9 cellular contexts compared by ENCODE assay signal in genomic region chr16:2785101-2785991, GRCh38. TPM values are rescaled to one million over a fixed set of nuclear protein-coding genes. Genes with fewer than 3 reads are reported as not detected.
A peak's percentile ranks its signal among the peaks of the same experiment; 100 is the strongest.
DNase-seq lines count a peak whose midpoint lies in the region; ATAC-seq and TF ChIP-seq lines count a peak whose summit lies in the region.
"Had no signal": no experiment of that assay in that cellular context is flagged by ENCODE, and none has a peak within 500 bp of the region (broad histone marks: within the 10 kb centered on the region; RNA-seq: fewer than 3 reads in every experiment).

No MANE protein-coding gene starts in this region.

- H3K9me3 Mint-ChIP-seq in GM23338: no peaks in the 10 kb centered on the region; the same call in 2 of the 3 replicates
- no peaks in the 10 kb centered on the region for H3K9me3 Mint-ChIP-seq in activated CD4-positive, alpha-beta memory T cell treated with anti-CD3 and anti-CD28 coated beads, Interleukin-2, amount 10 ng/mL, durations not matched to agents 7 days and 5 days
- peaks cover 3% of the 10 kb centered on the region for H3K9me3 Mint-ChIP-seq in glutamatergic neuron (ENCODE audit: unreplicated experiment)

- H3K27me3 ChIP-seq in GM23338 (ENCODE audit: insufficient read depth): peaks cover 29% of the 10 kb centered on the region

- peaks cover 4% of the 10 kb centered on the region for H3K4me1 Mint-ChIP-seq in GM23338
- peaks cover 6% of the 10 kb centered on the region for H3K4me1 Mint-ChIP-seq in activated CD4-positive, alpha-beta memory T cell treated with anti-CD3 and anti-CD28 coated beads, Interleukin-2, amount 10 ng/mL, durations not matched to agents 7 days and 5 days
- H3K4me1 Mint-ChIP-seq in glutamatergic neuron (ENCODE audit: low read depth, unreplicated experiment): peaks cover 5% of the 10 kb centered on the region

- H3F3A ChIP-seq in GM23338 (replicated peaks; ENCODE audit: low read depth): 0 out of 2 replicates have a peak, but pooled peaks cover 3% of the 10 kb centered on the region

- H3K4me3 ChIP-seq in GM23338: peak overlapping the region; percentile 61

- no peak overlapping the region for H3K27ac Mint-ChIP-seq in GM23338
- H3K27ac Mint-ChIP-seq in activated CD4-positive, alpha-beta memory T cell treated with anti-CD3 and anti-CD28 coated beads, Interleukin-2, amount 10 ng/mL, durations not matched to agents 7 days and 5 days: no peak overlapping the region
- no peak overlapping the region for H3K27ac Mint-ChIP-seq in glutamatergic neuron (ENCODE audit: unreplicated experiment)

- peak overlapping the region; percentile 80 for H3K4me2 ChIP-seq in GM23338

- H3K36me3 Mint-ChIP-seq in GM23338 (ENCODE audit: low read depth): no peaks in the 10 kb centered on the region
- H3K36me3 Mint-ChIP-seq in activated CD4-positive, alpha-beta memory T cell treated with anti-CD3 and anti-CD28 coated beads, Interleukin-2, amount 10 ng/mL, durations not matched to agents 7 days and 5 days (ENCODE audit: low read depth): no peaks in the 10 kb centered on the region
- no peaks in the 10 kb centered on the region for H3K36me3 Mint-ChIP-seq in glutamatergic neuron (ENCODE audit: unreplicated experiment)

- in situ Hi-C loops in G401 (cut with HindIII; ENCODE audit: low sequenced_read_pairs): no loop called here

- peak; percentile 56 for DNase-seq in GM23338 (ENCODE audit: low spot score)
- DNase-seq in activated CD4-positive, alpha-beta memory T cell treated with anti-CD3 and anti-CD28 coated beads, Interleukin-2, amount 10 ng/mL, durations not matched to agents 7 days and 5 days: no peak
- DNase-seq in glutamatergic neuron: no peak
- DNase-seq in stimulated activated CD4-positive, alpha-beta T cell treated with anti-CD3 and anti-CD28 coated beads, Interleukin-4, amount 100 ng/mL, for 1 hour: peak; percentile 44
- no peak for DNase-seq in NCI-H526 treated with DMSO at 0.1 percent for 48 hours (lab: John Stamatoyannopoulos, UW)
- DNase-seq in putamen (ENCODE audit: low spot score): no peak
- DNase-seq in G401 (ENCODE audit: low spot score): no peak
- DNase-seq in H4 (ENCODE audit: low spot score): no peak

- ATAC-seq in GM23338: peak; percentile 50

- peak overlapping the region; percentile 71 for H3K4me3 Mint-ChIP-seq in GM23338
- peak overlapping the region; percentile 65 for H3K4me3 Mint-ChIP-seq in activated CD4-positive, alpha-beta memory T cell treated with anti-CD3 and anti-CD28 coated beads, Interleukin-2, amount 10 ng/mL, durations not matched to agents 7 days and 5 days
- no peak overlapping the region for H3K4me3 Mint-ChIP-seq in glutamatergic neuron (ENCODE audit: unreplicated experiment)

- TF ChIP-seq CTCF in GM23338 (conservative IDR thresholded peaks at IDR 0.05; ENCODE audit: low read depth in 2 of 2) (peak; percentile 36 to 38; a peak in 3 of 4 replicates), glutamatergic neuron (IDR thresholded peaks at IDR 0.05; ENCODE audit: partially characterized antibody, unreplicated experiment) (peak; percentile 22)

- POLR2A ChIA-PET in activated CD4-positive, alpha-beta memory T cell treated with anti-CD3 and anti-CD28 coated beads, Interleukin-2, amount 10 ng/mL, durations not matched to agents 7 days and 5 days (lab: Charles Lee): no interaction called here

- no peak overlapping the region for H3K27ac ChIP-seq in GM23338 (ENCODE audit: low read depth)

- H2AFZ ChIP-seq in GM23338: peak overlapping the region; percentile 97

- H3K9me2 ChIP-seq in GM23338 (ENCODE audit: insufficient read depth): no peaks in the 10 kb centered on the region

- no peaks in the 10 kb centered on the region for H3K4me1 ChIP-seq in GM23338 (ENCODE audit: insufficient read depth)

- H3K79me2 ChIP-seq in GM23338 (replicated peaks; ENCODE audit: insufficient read depth): no peaks in the 10 kb centered on the region

- H3K27me3 Mint-ChIP-seq in GM23338 (ENCODE audit: insufficient read depth, low read depth, poor library complexity): peaks cover 37% of the 10 kb centered on the region
- peaks cover 22% of the 10 kb centered on the region for H3K27me3 Mint-ChIP-seq in activated CD4-positive, alpha-beta memory T cell treated with anti-CD3 and anti-CD28 coated beads, Interleukin-2, amount 10 ng/mL, durations not matched to agents 7 days and 5 days
- H3K27me3 Mint-ChIP-seq in glutamatergic neuron (ENCODE audit: unreplicated experiment): no peaks in the 10 kb centered on the region

- H4K20me1 ChIP-seq in GM23338 (replicated peaks; ENCODE audit: insufficient read depth): no peaks in the 10 kb centered on the region

- no peaks in the 10 kb centered on the region for H3K36me3 ChIP-seq in GM23338 (ENCODE audit: insufficient read depth)

- CTCF ChIA-PET in activated CD4-positive, alpha-beta memory T cell treated with anti-CD3 and anti-CD28 coated beads, Interleukin-2, amount 10 ng/mL, durations not matched to agents 7 days and 5 days (lab: Charles Lee): interaction anchor here (0.9 kb wide), 1 partner anchor 9 kb away, joined by 4 read pairs; no protein-coding TSS in a partner anchor

TF ChIP-seq in GM23338, 12 proteins besides CTCF, POLR2A, EP300 and RAD21 (continues in another document):
- TF ChIP-seq CREB1 (CRISPR knock-in tag; IDR thresholded peaks at IDR 0.05; ENCODE audit: low read depth) (no peak), EZH2 (IDR thresholded peaks at IDR 0.05; ENCODE audit: low read depth, unreplicated experiment) (no peak), ETS1 (IDR thresholded peaks at IDR 0.05) (no peak), POLR2AphosphoS5 (IDR thresholded peaks at IDR 0.05; ENCODE audit: low read depth) (no peak), ZNF331 (CRISPR knock-in tag; IDR thresholded peaks at IDR 0.05; ENCODE audit: low read depth) (no peak)

RNA-seq across cellular contexts. Expression of gene PRSS33, which starts 2.0 kb away (rescaled TPM):
- 0.47 and 1.4 TPM in 2 replicates for total RNA-seq in GM23338 (2014; rRNA removed; shearing (Covaris generic))
- 0.24 TPM in 2 replicates for polyA plus RNA-seq in GM23338 (2016; fragmentation: Nextera tagmentation; extraction: Ambion mirVana)
- total RNA-seq in activated CD4-positive, alpha-beta memory T cell treated with anti-CD3 and anti-CD28 coated beads, Interleukin-2, amount 10 ng/mL, durations not matched to agents 7 days and 5 days: not detected
- total RNA-seq in glutamatergic neuron (ENCODE audit: unreplicated experiment): 0.39 TPM
- total RNA-seq in G401 (2014; rRNA removed; shearing (Covaris generic)): 0.07 and 10.6 TPM in 2 replicates
- total RNA-seq in H4 (2014; rRNA removed; shearing (Covaris generic)): 0.10 TPM in 1 of 2 replicates, not detected in the other
- total RNA-seq: myocyte had no signal

RNA-seq across cellular contexts. Expression of gene ELOB, which starts 8.3 kb away (rescaled TPM):
- total RNA-seq in GM23338 (2014; rRNA removed; shearing (Covaris generic)): 278 and 696 TPM in 2 replicates
- polyA plus RNA-seq in GM23338 (2016; fragmentation: Nextera tagmentation; extraction: Ambion mirVana): 756 and 851 TPM in 2 replicates
- total RNA-seq in activated CD4-positive, alpha-beta memory T cell treated with anti-CD3 and anti-CD28 coated beads, Interleukin-2, amount 10 ng/mL, durations not matched to agents 7 days and 5 days: 100 to 1,000 TPM; 141 to 150 TPM
- total RNA-seq in glutamatergic neuron (ENCODE audit: unreplicated experiment): 183 TPM
- total RNA-seq in G401 (2014; rRNA removed; shearing (Covaris generic)): 178 and 250 TPM in 2 replicates
- 495 and 562 TPM in 2 replicates for total RNA-seq in H4 (2014; rRNA removed; shearing (Covaris generic))

RNA-seq across cellular contexts. Expression of gene PRSS41, which starts 12.9 kb away (rescaled TPM):
- not detected in 2 replicates for total RNA-seq in GM23338 (2014; rRNA removed; shearing (Covaris generic))
- not detected in 2 replicates for polyA plus RNA-seq in GM23338 (2016; fragmentation: Nextera tagmentation; extraction: Ambion mirVana)
- not detected for total RNA-seq in activated CD4-positive, alpha-beta memory T cell treated with anti-CD3 and anti-CD28 coated beads, Interleukin-2, amount 10 ng/mL, durations not matched to agents 7 days and 5 days
- total RNA-seq in glutamatergic neuron (ENCODE audit: unreplicated experiment): not detected
- not detected in 2 replicates for total RNA-seq in G401 (2014; rRNA removed; shearing (Covaris generic))
- not detected in 2 replicates for total RNA-seq in H4 (2014; rRNA removed; shearing (Covaris generic))
- total RNA-seq: myocyte had no signal

RNA-seq across cellular contexts. Expression of gene PRSS21, which starts 31.7 kb away (rescaled TPM):
- 1.1 and 2.4 TPM in 2 replicates for total RNA-seq in GM23338 (2014; rRNA removed; shearing (Covaris generic))
- 3.1 and 4.0 TPM in 2 replicates for polyA plus RNA-seq in GM23338 (2016; fragmentation: Nextera tagmentation; extraction: Ambion mirVana)
- 1 to 10 TPM; 3.0 to 4.0 TPM for total RNA-seq in activated CD4-positive, alpha-beta memory T cell treated with anti-CD3 and anti-CD28 coated beads, Interleukin-2, amount 10 ng/mL, durations not matched to agents 7 days and 5 days
- total RNA-seq in glutamatergic neuron (ENCODE audit: unreplicated experiment): not detected
- not detected in 2 replicates for total RNA-seq in G401 (2014; rRNA removed; shearing (Covaris generic))
- total RNA-seq in H4 (2014; rRNA removed; shearing (Covaris generic)): not detected in 2 replicates
- total RNA-seq: myocyte had no signal

RNA-seq across cellular contexts. Expression of gene SRRM2, which starts 32.9 kb away (rescaled TPM):
- 253 and 308 TPM in 2 replicates for total RNA-seq in GM23338 (2014; rRNA removed; shearing (Covaris generic))
- polyA plus RNA-seq in GM23338 (2016; fragmentation: Nextera tagmentation; extraction: Ambion mirVana): 893 and 928 TPM in 2 replicates
- total RNA-seq in activated CD4-positive, alpha-beta memory T cell treated with anti-CD3 and anti-CD28 coated beads, Interleukin-2, amount 10 ng/mL, durations not matched to agents 7 days and 5 days: 100 to 1,000 TPM; 520 to 539 TPM
- total RNA-seq in glutamatergic neuron (ENCODE audit: unreplicated experiment): 699 TPM
- total RNA-seq in G401 (2014; rRNA removed; shearing (Covaris generic)): 23.0 and 44.7 TPM in 2 replicates
- total RNA-seq in H4 (2014; rRNA removed; shearing (Covaris generic)): 16.1 and 19.2 TPM in 2 replicates

Comparison
In these comparisons a context has a peak if more than half of its experiments do, and no peak if none do; other contexts are left out.
1. DNase-seq: peak in GM23338 (single experiment) and stimulated activated CD4-positive, alpha-beta T cell treated with anti-CD3 and anti-CD28 coated beads, Interleukin-4, amount 100 ng/mL, for 1 hour (single experiment); none in activated CD4-positive, alpha-beta memory T cell treated with anti-CD3 and anti-CD28 coated beads, Interleukin-2, amount 10 ng/mL, durations not matched to agents 7 days and 5 days (single experiment), glutamatergic neuron (single experiment), NCI-H526 treated with DMSO at 0.1 percent for 48 hours (single experiment), putamen (single experiment), G401 (single experiment) and H4 (single experiment).